In genomic region chr11:108929241-108929640, GRCh38 we compare ENCODE assay signal across 14 cellular contexts.
A peak's percentile ranks its signal among the peaks of the same experiment; 100 is the strongest.
DNase-seq lines count a peak whose midpoint lies in the region; ATAC-seq and TF ChIP-seq lines count a peak whose summit lies in the region.
"Had no signal": no experiment of that assay in that cellular context is flagged by ENCODE, and none has a peak within 500 bp of the region (broad histone marks: within the 10 kb centered on the region; RNA-seq: fewer than 3 reads in every experiment).

No MANE protein-coding gene starts in this region.

- H3F3A ChIP-seq in PC-9 (ENCODE audit: insufficient read depth, low read depth): peaks cover 11% of the 10 kb centered on the region; the same call in 1 of the 2 replicates

- H3K4me1 ChIP-seq in PC-9 (replicated peaks; ENCODE audit: insufficient read depth) (peaks cover 16% of the 10 kb centered on the region), mesendoderm (ENCODE audit: control insufficient read depth, low read depth, low read length) (peaks cover 5% of the 10 kb centered on the region), uterus (no peaks in the 10 kb centered on the region), hepatocyte (ENCODE audit: insufficient read depth) (no peaks in the 10 kb centered on the region)
- H3K4me1 ChIP-seq: esophagus squamous epithelium, Peyer's patch had no signal

- no peak overlapping the region for H4K5ac ChIP-seq in mesendoderm (ENCODE audit: low read length)

- H2AK5ac ChIP-seq in mesendoderm (ENCODE audit: low read length): no peak overlapping the region

- H4K8ac ChIP-seq in mesendoderm (ENCODE audit: low read depth, low read length): no peak overlapping the region

- H3K27ac Mint-ChIP-seq in Calu3 (ENCODE audit: unreplicated experiment): peak overlapping the region; percentile 45
- H3K27ac Mint-ChIP-seq: brain had no signal

- H3K79me1 ChIP-seq in mesendoderm (ENCODE audit: low read length): no peaks in the 10 kb centered on the region

- no peak overlapping the region for H3K23ac ChIP-seq in mesendoderm (ENCODE audit: low read length)

- CTCF ChIA-PET in Calu3 (lab: Charles Lee): no interaction called here
- CTCF ChIA-PET in PC-9 (lab: Charles Lee): no interaction called here

- H3K27ac ChIP-seq in PC-9 (peak overlapping the region; percentile 80), mesendoderm (ENCODE audit: low read depth, low read length) (no peak overlapping the region), uterus (no peak overlapping the region), hepatocyte (no peak overlapping the region)
- H3K27ac ChIP-seq: esophagus squamous epithelium, Peyer's patch had no signal

- H3K4me3 ChIP-seq in PC-9 (no peak overlapping the region), mesendoderm (ENCODE audit: low read length) (no peak overlapping the region), uterus (no peak overlapping the region), hepatocyte (no peak overlapping the region)
- H3K4me3 ChIP-seq: esophagus squamous epithelium, Peyer's patch had no signal

- no peaks in the 10 kb centered on the region; the same call in 1 of the 2 replicates for H3K9me2 ChIP-seq in PC-9 (ENCODE audit: insufficient read depth)
- no peaks in the 10 kb centered on the region for H3K9me2 ChIP-seq in hepatocyte (replicated peaks; ENCODE audit: insufficient read depth)

- peaks cover 3% of the 10 kb centered on the region for H3K9me3 Mint-ChIP-seq in Calu3 (ENCODE audit: low read depth, unreplicated experiment)
- H3K9me3 Mint-ChIP-seq: neural crest cell had no signal

- H3K9me3 ChIP-seq in PC-9 (ENCODE audit: insufficient read depth, low read depth): no peaks in the 10 kb centered on the region
- no peaks in the 10 kb centered on the region for H3K9me3 ChIP-seq in uterus
- no peaks in the 10 kb centered on the region for H3K9me3 ChIP-seq in hepatocyte (ENCODE audit: low read depth)
- H3K9me3 ChIP-seq: esophagus squamous epithelium, Peyer's patch had no signal

- BruUV-seq in Calu3 (replicated peaks; lab: Mats Ljungman, UMichigan) (no TSS peak), PC-9 (replicated peaks; lab: Mats Ljungman, UMichigan) (no TSS peak)

- H2BK5ac ChIP-seq in mesendoderm (ENCODE audit: low read length): no peak overlapping the region

- DNase-seq in Calu3: no peak
- peak in 1 of 2 experiments; percentile 69 for DNase-seq in PC-9
- peak; percentile 74 to 90 for DNase-seq in dermis microvascular lymphatic vessel endothelial cell (ENCODE audit: low read depth in 2 of 2)
- DNase-seq in mesendoderm: no peak
- no peak for DNase-seq in uterus
- DNase-seq in NCI-H510A (lab: John Stamatoyannopoulos, UW): no peak
- DNase-seq in hepatocyte (ENCODE audit: low spot score): no peak
- DNase-seq: esophagus squamous epithelium, Karpas-422, NCI-H2171 treated with DMSO at 0.1 percent for 48 hours, Peyer's patch had no signal

- no peak overlapping the region for H2BK120ac ChIP-seq in mesendoderm (ENCODE audit: low read depth, low read length)

- H3K36me3 ChIP-seq in PC-9 (ENCODE audit: low read depth): no peaks in the 10 kb centered on the region
- H3K36me3 ChIP-seq in mesendoderm (ENCODE audit: control insufficient read depth, insufficient read depth, low read length): no peaks in the 10 kb centered on the region
- no peaks in the 10 kb centered on the region for H3K36me3 ChIP-seq in uterus
- no peaks in the 10 kb centered on the region for H3K36me3 ChIP-seq in hepatocyte (replicated peaks; ENCODE audit: insufficient read depth, low read depth)
- H3K36me3 ChIP-seq: esophagus squamous epithelium, Peyer's patch had no signal

- TF ChIP-seq CTCF in Calu3 (IDR thresholded peaks at IDR 0.05; ENCODE audit: unreplicated experiment): no peak
- TF ChIP-seq CTCF in PC-9 (conservative IDR thresholded peaks at IDR 0.05): no peak
- TF ChIP-seq CTCF in uterus (IDR thresholded peaks at IDR 0.05): no peak
- TF ChIP-seq CTCF in hepatocyte (IDR thresholded peaks at IDR 0.05; ENCODE audit: poor library complexity): no peak

- H3K4ac ChIP-seq in mesendoderm (ENCODE audit: low read depth, low read length): no peak overlapping the region

- WGBS in mesendoderm (ENCODE audit: extremely low coverage, insufficient coverage, low lambda C conversion rate): no CpG with 5 or more reads among the region's 1 CpG
- 86% methylated on average over 1 of the region's 1 CpG for WGBS in hepatocyte (ENCODE audit: low lambda C conversion rate, missing lambda C conversion rate)

- H3K9ac ChIP-seq in mesendoderm (ENCODE audit: low read length): no peak overlapping the region

- no peaks in the 10 kb centered on the region for H3K27me3 ChIP-seq in PC-9 (ENCODE audit: insufficient read depth, low read depth)
- no peaks in the 10 kb centered on the region for H3K27me3 ChIP-seq in mesendoderm (ENCODE audit: insufficient read depth, low read length, poor library complexity)
- H3K27me3 ChIP-seq in uterus: no peaks in the 10 kb centered on the region
- H3K27me3 ChIP-seq in hepatocyte: no peaks in the 10 kb centered on the region
- H3K27me3 ChIP-seq: esophagus squamous epithelium, Peyer's patch had no signal

- peaks cover 9% of the 10 kb centered on the region for H3K4me1 Mint-ChIP-seq in Calu3 (ENCODE audit: low read depth, unreplicated experiment)

- H3K4me3 Mint-ChIP-seq in Calu3 (ENCODE audit: low read depth, unreplicated experiment): no peak overlapping the region
- H3K4me3 Mint-ChIP-seq: brain, neural crest cell had no signal

- intact Hi-C loops in Calu3 (cut with micrococcal nuclease; ENCODE audit: unreplicated experiment): no loop called here
- intact Hi-C loops in PC-9 (cut with micrococcal nuclease; ENCODE audit: unreplicated experiment): no loop called here
- intact Hi-C loops in uterus (cut with DNase I; ENCODE audit: low total_unique reads): no loop called here

- H2AFZ ChIP-seq in PC-9 (no peak overlapping the region), hepatocyte (no peak overlapping the region)

- no peak overlapping the region for H3K56ac ChIP-seq in mesendoderm (ENCODE audit: low read length)

- H4K20me1 ChIP-seq in PC-9 (ENCODE audit: insufficient read depth): 0 out of 2 replicates have a peak, but pooled peaks cover 3% of the 10 kb centered on the region
- H4K20me1 ChIP-seq in hepatocyte (ENCODE audit: insufficient read depth, poor library complexity, severe bottlenecking): no peaks in the 10 kb centered on the region

- H3K4me2 ChIP-seq in PC-9: peak overlapping the region; percentile 11; the same call in 1 of the 2 replicates
- no peak overlapping the region for H3K4me2 ChIP-seq in mesendoderm (ENCODE audit: low read length)
- H3K4me2 ChIP-seq in hepatocyte: no peak overlapping the region

- no peak for ATAC-seq in GM19395 (IDR thresholded peaks at IDR 0.05; ENCODE audit: unreplicated experiment)

- H3K79me2 ChIP-seq in PC-9 (ENCODE audit: low read depth): no peaks in the 10 kb centered on the region
- H3K79me2 ChIP-seq in mesendoderm (ENCODE audit: control insufficient read depth, insufficient read depth, low read length): no peaks in the 10 kb centered on the region
- H3K79me2 ChIP-seq in hepatocyte: no peaks in the 10 kb centered on the region

- no peaks in the 10 kb centered on the region for H3K36me3 Mint-ChIP-seq in Calu3 (ENCODE audit: insufficient read depth, unreplicated experiment)

- POLR2A ChIA-PET in PC-9 (lab: Charles Lee; ENCODE audit: unreplicated experiment): no interaction called here

- TF ChIP-seq POLR2A in uterus (IDR thresholded peaks at IDR 0.05): no peak

- H3K18ac ChIP-seq in mesendoderm (ENCODE audit: low read length): peak overlapping the region; percentile 68

- H3K27me3 Mint-ChIP-seq in Calu3 (ENCODE audit: unreplicated experiment): no peaks in the 10 kb centered on the region
- H3K27me3 Mint-ChIP-seq: brain had no signal

- H2BK15ac ChIP-seq in mesendoderm (replicated peaks; ENCODE audit: low read depth): no peak overlapping the region

Comparison
In these comparisons a context has a peak if more than half of its experiments do, and no peak if none do; other contexts are left out.
1. DNase-seq: peak in dermis microvascular lymphatic vessel endothelial cell (2 of 2); none in Calu3 (single experiment), mesendoderm (single experiment), uterus (0 of 2), NCI-H510A (single experiment) and hepatocyte (single experiment).